ENCODE assay signal across 2 cellular contexts in the genomic region with DNA sequence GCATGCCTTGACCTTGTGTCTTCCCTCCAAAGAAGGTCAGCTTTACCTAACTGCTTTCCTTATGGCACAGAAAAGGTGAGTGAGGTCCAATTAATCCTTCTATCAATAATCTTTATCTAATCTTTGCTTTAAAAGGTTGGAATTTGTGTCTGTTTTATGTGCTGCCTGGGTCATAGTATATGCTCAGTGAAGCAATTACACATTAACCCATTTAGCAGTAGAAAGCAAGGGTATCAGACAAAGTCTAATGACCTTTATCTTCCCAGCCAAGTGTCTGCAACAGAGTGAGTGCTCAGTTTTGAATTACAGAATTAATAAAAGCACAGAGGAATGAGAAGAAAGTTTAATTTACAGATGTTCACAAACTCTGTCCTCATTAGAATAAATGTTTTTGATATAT. TPM values are rescaled to one million over a fixed set of nuclear protein-coding genes. Genes with fewer than 3 reads are reported as not detected.
"Had no signal": no experiment of that assay in that cellular context is flagged by ENCODE, and none has a peak within 500 bp of the region (broad histone marks: within the 10 kb centered on the region; RNA-seq: fewer than 3 reads in every experiment).

No MANE protein-coding gene starts in this region.

RNA-seq across cellular contexts. Expression of gene CLEC18C, which starts 52.4 kb away (rescaled TPM):
- total RNA-seq: activated CD4-positive, alpha-beta T cell treated with anti-CD3 and anti-CD28 coated beads, Interleukin-2, amount 10 ng/mL, durations not matched to agents 24 days and 14 days; activated naive CD4-positive, alpha-beta T cell treated with anti-CD3 and anti-CD28 coated beads, Interleukin-2, amount 50 U/mL, for 72 hours had no signal
